26 cellular contexts compared by ENCODE assay signal in genomic region chr19:40383668-40384248, GRCh38. TPM values are rescaled to one million over a fixed set of nuclear protein-coding genes. Genes with fewer than 3 reads are reported as not detected.
"Had no signal": no experiment of that assay in that cellular context is flagged by ENCODE, and none has a peak within 500 bp of the region (broad histone marks: within the 10 kb centered on the region; RNA-seq: fewer than 3 reads in every experiment).

No MANE protein-coding gene starts in this region.

- H3K27ac ChIP-seq: coronary artery, heart left ventricle, neutrophil, spleen, testis, transverse colon had no signal

- H3K36me3 Mint-ChIP-seq: naive B cell; stimulated activated memory B cell treated with anti-CD40 and anti-IgM and Interleukin-4, amounts not matched to agents 10 μg/mL and 1 μg/mL and 100 μg/mL, for 72 hours had no signal

- H3K27me3 Mint-ChIP-seq: stimulated activated naive CD8-positive, alpha-beta T cell treated with anti-CD3 and anti-CD28 coated beads, Interleukin-15, Interleukin-2, amounts not matched to agents 100 ng/mL and 50 ng/mL, for 24 hours had no signal

- DNase-seq: effector CD4-positive, alpha-beta T cell; heart left ventricle; hippocampal formation; left colon; left ventricle myocardium superior; mesenchymal stem cell; naive B cell; nephron progenitor cell; posterior cingulate gyrus; spleen; stimulated activated CD4-positive, alpha-beta T cell treated with anti-CD3 and anti-CD28 coated beads, Interleukin-15, amount 100 ng/mL, for 24 hours; stimulated activated CD4-positive, alpha-beta T cell treated with anti-CD3 and anti-CD28 coated beads, Interleukin-1b, Interleukin-23, amount 100 ng/mL, for 48 hours; stimulated activated CD4-positive, alpha-beta T cell treated with anti-CD3 and anti-CD28 coated beads, Interleukin-4, amount 100 ng/mL, for 24 hours; testis; transverse colon had no signal

- H3K9me3 Mint-ChIP-seq: naive B cell; nephron progenitor cell; stimulated activated memory B cell treated with anti-CD40 and anti-IgM and Interleukin-4, amounts not matched to agents 10 μg/mL and 1 μg/mL and 100 μg/mL, for 72 hours; stimulated activated naive CD8-positive, alpha-beta T cell treated with anti-CD3 and anti-CD28 coated beads, Interleukin-15, Interleukin-2, amounts not matched to agents 100 ng/mL and 50 ng/mL, for 24 hours had no signal

- H3K27ac Mint-ChIP-seq: nephron progenitor cell; stimulated activated memory B cell treated with anti-CD40 and anti-IgM and Interleukin-4, amounts not matched to agents 10 μg/mL and 1 μg/mL and 100 μg/mL, for 72 hours; stimulated activated naive CD8-positive, alpha-beta T cell treated with anti-CD3 and anti-CD28 coated beads, Interleukin-15, Interleukin-2, amounts not matched to agents 100 ng/mL and 50 ng/mL, for 24 hours had no signal

- H3K9me3 ChIP-seq: heart left ventricle, neutrophil, spleen, testis, transverse colon had no signal

- ATAC-seq: esophagus mucosa; heart left ventricle; left colon; left ventricle myocardium superior; sciatic nerve; stimulated activated memory B cell treated with anti-CD40 and anti-IgM and Interleukin-4, amounts not matched to agents 10 μg/mL and 1 μg/mL and 100 μg/mL, for 72 hours had no signal

- H3K36me3 ChIP-seq: transverse colon had no signal

- H3K4me3 ChIP-seq: coronary artery, heart left ventricle, lung, spleen, testis, transverse colon had no signal

- H3K4me1 Mint-ChIP-seq: nephron progenitor cell; stimulated activated memory B cell treated with anti-CD40 and anti-IgM and Interleukin-4, amounts not matched to agents 10 μg/mL and 1 μg/mL and 100 μg/mL, for 72 hours had no signal

- H3K4me1 ChIP-seq: heart left ventricle, spleen, testis, transverse colon had no signal

- H3K27me3 ChIP-seq: heart left ventricle, neutrophil, spleen, testis, transverse colon had no signal

- H3K4me3 Mint-ChIP-seq: naive B cell; nephron progenitor cell; stimulated activated memory B cell treated with anti-CD40 and anti-IgM and Interleukin-4, amounts not matched to agents 10 μg/mL and 1 μg/mL and 100 μg/mL, for 72 hours; stimulated activated naive CD8-positive, alpha-beta T cell treated with anti-CD3 and anti-CD28 coated beads, Interleukin-15, Interleukin-2, amounts not matched to agents 100 ng/mL and 50 ng/mL, for 24 hours had no signal

RNA-seq across cellular contexts. Expression of gene HIPK4, which starts 6.2 kb away (rescaled TPM):
- total RNA-seq: esophagus mucosa, frontal cortex, glomerular endothelial cell, kidney epithelial cell, left ventricle myocardium superior, skeletal muscle tissue had no signal
